ENCODE assay signal across 1 cellular context in genomic region chr9:69963728-69964127, GRCh38.
TF ChIP-seq lines count a peak whose summit lies in the region.

No MANE protein-coding gene starts in this region.

TF ChIP-seq in WTC11, 78 proteins besides CTCF, POLR2A, EP300 and RAD21 (continued from another document):
- TF ChIP-seq STAT6 (CRISPR knock-in tag; conservative IDR thresholded peaks at IDR 0.05; ENCODE audit: low read depth) (no peak), ZSCAN18 (CRISPR knock-in tag; IDR thresholded peaks at IDR 0.05) (no peak), NR3C1 (CRISPR knock-in tag; conservative IDR thresholded peaks at IDR 0.05; ENCODE audit: low read depth) (no peak), FOXK1 (CRISPR knock-in tag; IDR thresholded peaks at IDR 0.05) (no peak), JAZF1 (CRISPR knock-in tag; IDR thresholded peaks at IDR 0.05) (no peak), SOX15 (CRISPR knock-in tag; IDR thresholded peaks at IDR 0.05) (no peak), ZNF671 (CRISPR knock-in tag; IDR thresholded peaks at IDR 0.05) (no peak), ZNF512 (CRISPR knock-in tag; IDR thresholded peaks at IDR 0.05; ENCODE audit: borderline replicate concordance) (no peak), TEAD4 (CRISPR knock-in tag; IDR thresholded peaks at IDR 0.05) (no peak), ZMAT4 (CRISPR knock-in tag; IDR thresholded peaks at IDR 0.05) (no peak)
TF ChIP-seq in WTC11: peak in this region for 0.
